28 cellular contexts compared by ENCODE assay signal in genomic region chr14:26056232-26056631, GRCh38.
"Had no signal": no experiment of that assay in that cellular context is flagged by ENCODE, and none has a peak within 500 bp of the region (broad histone marks: within the 10 kb centered on the region; RNA-seq: fewer than 3 reads in every experiment).

No MANE protein-coding gene starts in this region.

- ATAC-seq: left cardiac atrium; left lobe of liver; lower lobe of right lung; naive thymus-derived CD8-positive, alpha-beta T cell; pancreas; right cardiac atrium; sciatic nerve; stimulated activated naive B cell treated with anti-CD40 and anti-IgM and Interleukin-4, amounts not matched to agents 10 μg/mL and 1 μg/mL and 100 μg/mL, for 72 hours; stimulated activated naive CD8-positive, alpha-beta T cell treated with anti-CD3 and anti-CD28 coated beads, Interleukin-15, Interleukin-2, amounts not matched to agents 100 U/mL and 50 U/mL, for 24 hours had no signal

- H3K27me3 ChIP-seq: hepatocyte, pancreas, stomach, testis, thyroid gland, transverse colon, upper lobe of left lung, vagina had no signal

- DNase-seq: islet precursor cell; left cardiac atrium; lower lobe of right lung; mammary epithelial cell; mesenchymal stem cell; naive thymus-derived CD8-positive, alpha-beta T cell; nucleus accumbens; pancreas; posterior cingulate gyrus; retina; right cardiac atrium; stimulated activated CD4-positive, alpha-beta T cell treated with anti-CD3 and anti-CD28 coated beads, Interleukin-12 subunit alpha, Interleukin-12 subunit beta, amount 100 ng/mL, for 4 hours; stimulated activated CD4-positive, alpha-beta T cell treated with anti-CD3 and anti-CD28 coated beads, Interleukin-15, amount 100 ng/mL, for 24 hours; stimulated activated CD4-positive, alpha-beta T cell treated with anti-CD3 and anti-CD28 coated beads, Interleukin-2, amount 100 ng/mL, for 24 hours; stimulated activated CD4-positive, alpha-beta T cell treated with anti-CD3 and anti-CD28 coated beads, Interleukin-4, amount 100 ng/mL, for 1 hour; stimulated activated naive B cell treated with anti-CD40 and anti-IgM and Interleukin-4, amounts not matched to agents 10 μg/mL and 1 μg/mL and 100 μg/mL, for 72 hours; stimulated activated naive CD8-positive, alpha-beta T cell treated with anti-CD3 and anti-CD28 coated beads, Interleukin-15, Interleukin-2, amounts not matched to agents 100 U/mL and 50 U/mL, for 24 hours; stomach; testis; thyroid gland; transverse colon; upper lobe of left lung had no signal

- H3K4me3 ChIP-seq: hepatocyte, lower lobe of right lung, pancreas, prostate gland, skin epidermis, stomach, testis, thyroid gland, transverse colon, upper lobe of left lung, vagina had no signal

- H3K9me3 ChIP-seq: lower lobe of right lung, pancreas, prostate gland, testis, thyroid gland, transverse colon, vagina had no signal

- H3K36me3 ChIP-seq: lower lobe of right lung, pancreas, prostate gland, stomach, thyroid gland, transverse colon, upper lobe of left lung, vagina had no signal

- H2AFZ ChIP-seq: hepatocyte had no signal

- H3K27ac ChIP-seq: hepatocyte, lower lobe of right lung, pancreas, prostate gland, skin epidermis, stomach, testis, thyroid gland, transverse colon, upper lobe of left lung, vagina had no signal

- H3K4me2 ChIP-seq: hepatocyte had no signal

- H3K4me1 ChIP-seq: lower lobe of right lung, pancreas, prostate gland, stomach, testis, thyroid gland, transverse colon, upper lobe of left lung, vagina had no signal
